31 cellular contexts compared by ENCODE assay signal in the genomic region with DNA sequence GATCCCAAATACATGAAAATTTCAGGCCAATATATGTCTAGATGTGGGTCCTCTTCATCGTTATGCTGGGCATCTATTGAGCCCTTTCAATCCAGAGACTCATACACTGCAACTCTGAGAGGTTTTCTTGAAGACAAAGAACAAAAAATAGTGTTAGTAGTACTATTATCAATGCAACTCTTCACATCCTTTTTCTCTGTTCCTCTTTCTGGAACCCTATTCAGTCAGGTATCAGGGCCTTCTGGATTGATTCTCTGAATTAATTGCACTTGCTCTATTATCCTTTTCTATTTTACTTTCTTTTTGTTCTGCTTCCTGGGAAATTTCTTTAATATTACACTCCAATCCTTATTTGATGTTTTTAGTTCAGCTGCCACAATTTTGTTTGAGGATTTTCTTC.
"Had no signal": no experiment of that assay in that cellular context is flagged by ENCODE, and none has a peak within 500 bp of the region (broad histone marks: within the 10 kb centered on the region; RNA-seq: fewer than 3 reads in every experiment).

No MANE protein-coding gene starts in this region.

- H3K4me1 Mint-ChIP-seq: immature natural killer cell, natural killer cell had no signal

- H3K4me1 ChIP-seq: left lung, lower lobe of right lung, right atrium auricular region, suprapubic skin, tibial artery, upper lobe of right lung had no signal

- FAIRE-seq: islet of Langerhans, kidney, urothelium cell line had no signal

- H3K27me3 ChIP-seq: left lung, neural progenitor cell, ovary, right atrium auricular region, suprapubic skin, tibial artery, upper lobe of right lung had no signal

- H3K4me3 ChIP-seq: left lung, lower lobe of right lung, neural progenitor cell, ovary, right atrium auricular region, skin epidermis, suprapubic skin, thoracic aorta, tibial artery, upper lobe of right lung had no signal

- H3K27ac ChIP-seq: left lung, lower lobe of right lung, neural progenitor cell, ovary, right atrium auricular region, skin epidermis, suprapubic skin, thoracic aorta, tibial artery, upper lobe of right lung had no signal

- H3K4me3 Mint-ChIP-seq: immature natural killer cell; mesothelial cell of epicardium; naive B cell; natural killer cell; nephron progenitor cell; neural progenitor cell; stimulated activated naive CD8-positive, alpha-beta T cell treated with anti-CD3 and anti-CD28 coated beads, Interleukin-15, Interleukin-2, amounts not matched to agents 100 ng/mL and 50 ng/mL, for 24 hours had no signal

- H3K36me3 Mint-ChIP-seq: natural killer cell had no signal

- H3K9me3 Mint-ChIP-seq: immature natural killer cell; naive B cell; natural killer cell; neural progenitor cell; stimulated activated naive CD8-positive, alpha-beta T cell treated with anti-CD3 and anti-CD28 coated beads, Interleukin-15, Interleukin-2, amounts not matched to agents 100 ng/mL and 50 ng/mL, for 24 hours had no signal

- H3K9me3 ChIP-seq: left lung, lower lobe of right lung, ovary, right atrium auricular region, suprapubic skin, thoracic aorta, tibial artery, upper lobe of right lung had no signal

- H3K36me3 ChIP-seq: left lung, lower lobe of right lung, neural progenitor cell, ovary, right atrium auricular region, suprapubic skin, thoracic aorta, tibial artery, upper lobe of right lung had no signal

- DNase-seq: hypothalamus; immature natural killer cell; kidney; left colon; left lung; lower lobe of right lung; mammary epithelial cell; mesendoderm; naive B cell; natural killer cell; nephron progenitor cell; ovary; stimulated activated CD4-positive, alpha-beta T cell treated with anti-CD3 and anti-CD28 coated beads, Interleukin-12 subunit alpha, Interleukin-12 subunit beta, amount 100 ng/mL, for 4 hours; stimulated activated CD4-positive, alpha-beta T cell treated with anti-CD3 and anti-CD28 coated beads, Interleukin-15, amount 100 ng/mL, for 24 hours; stimulated activated CD4-positive, alpha-beta T cell treated with anti-CD3 and anti-CD28 coated beads, Interleukin-2, amount 100 ng/mL, for 24 hours; stimulated activated CD4-positive, alpha-beta T cell treated with anti-CD3 and anti-CD28 coated beads, Interleukin-4, amount 100 ng/mL, for 1 hour; stimulated activated naive CD4-positive, alpha-beta T cell; tibial artery; trophoblast cell; upper lobe of right lung had no signal

- H3K27me3 Mint-ChIP-seq: progenitor cell of endocrine pancreas; stimulated activated naive CD8-positive, alpha-beta T cell treated with anti-CD3 and anti-CD28 coated beads, Interleukin-15, Interleukin-2, amounts not matched to agents 100 ng/mL and 50 ng/mL, for 24 hours had no signal

- H3K27ac Mint-ChIP-seq: immature natural killer cell; mesothelial cell of epicardium; naive B cell; natural killer cell; nephron progenitor cell; neural progenitor cell; progenitor cell of endocrine pancreas; stimulated activated naive CD8-positive, alpha-beta T cell treated with anti-CD3 and anti-CD28 coated beads, Interleukin-15, Interleukin-2, amounts not matched to agents 100 ng/mL and 50 ng/mL, for 24 hours had no signal

- H2AFZ ChIP-seq: neural progenitor cell had no signal

- H3K9ac ChIP-seq: neural progenitor cell had no signal

- H3K4me2 ChIP-seq: neural progenitor cell had no signal

- ATAC-seq: left colon, left lung, lower lobe of right lung, natural killer cell, sciatic nerve, upper lobe of right lung had no signal
